In the genomic region with DNA sequence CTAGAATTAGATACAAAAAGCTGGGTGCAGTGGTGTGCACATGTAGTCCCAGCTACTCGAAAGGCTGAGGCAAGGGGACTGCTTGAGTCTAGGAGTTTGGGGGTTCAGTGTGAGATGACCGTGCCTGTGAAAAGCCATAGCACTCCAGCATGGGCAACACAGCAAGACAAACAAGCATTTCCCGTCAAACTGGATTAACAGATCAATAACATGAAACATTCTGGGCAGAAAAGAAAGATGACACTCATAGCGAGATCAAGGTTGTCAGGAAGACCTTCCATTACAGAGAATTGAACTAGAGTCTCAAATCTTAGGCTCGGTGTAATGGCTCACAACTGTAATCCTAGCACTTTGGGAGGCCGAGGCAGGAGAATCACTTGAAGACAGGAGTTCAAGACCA, we compare ENCODE assay signal across 24 cellular contexts.
"Had no signal": no experiment of that assay in that cellular context is flagged by ENCODE, and none has a peak within 500 bp of the region (broad histone marks: within the 10 kb centered on the region; RNA-seq: fewer than 3 reads in every experiment).

No MANE protein-coding gene starts in this region.

- H3K9me3 Mint-ChIP-seq: dendritic cell treated with granulocyte-macrophage colony-stimulating factor and Interleukin-4, amounts not matched to agents 40 ng/mL and 50 ng/mL, for 4 days; naive B cell; natural killer cell treated with Interleukin-12 subunit alpha and Interleukin-12 subunit beta and Interleukin-15 and Interleukin-18, amount 100 ng/mL, for 72 hours; neural progenitor cell; stimulated activated naive B cell treated with anti-CD40 and anti-IgM and Interleukin-4, amounts not matched to agents 10 μg/mL and 1 μg/mL and 100 μg/mL, for 72 hours; stimulated activated naive CD8-positive, alpha-beta T cell treated with anti-CD3 and anti-CD28 coated beads, Interleukin-15, Interleukin-2, amounts not matched to agents 100 ng/mL and 50 ng/mL, for 24 hours had no signal

- H3K4me1 Mint-ChIP-seq: mesothelial cell of epicardium, neural progenitor cell had no signal

- H3K4me3 ChIP-seq: colonic mucosa, esophagus squamous epithelium, mucosa of descending colon, neural progenitor cell, prostate gland, right atrium auricular region, sigmoid colon, thoracic aorta, transverse colon, vagina had no signal

- H3K27ac Mint-ChIP-seq: dendritic cell treated with granulocyte-macrophage colony-stimulating factor and Interleukin-4, amounts not matched to agents 40 ng/mL and 50 ng/mL, for 4 days; mesothelial cell of epicardium; neural progenitor cell; stimulated activated naive B cell treated with anti-CD40 and anti-IgM and Interleukin-4, amounts not matched to agents 10 μg/mL and 1 μg/mL and 100 μg/mL, for 72 hours; stimulated activated naive CD8-positive, alpha-beta T cell treated with anti-CD3 and anti-CD28 coated beads, Interleukin-15, Interleukin-2, amounts not matched to agents 100 ng/mL and 50 ng/mL, for 24 hours had no signal

- DNase-seq: colonic mucosa; effector CD8-positive, alpha-beta T cell; erythroblast; esophagus squamous epithelium; head of caudate nucleus; mesenchymal stem cell; mucosa of descending colon; naive B cell; sigmoid colon; stimulated activated CD4-positive, alpha-beta T cell treated with anti-CD3 and anti-CD28 coated beads, Interleukin-4, amount 100 ng/mL, for 4 hours; stimulated activated naive B cell treated with anti-CD40 and anti-IgM and Interleukin-4, amounts not matched to agents 10 μg/mL and 1 μg/mL and 100 μg/mL, for 72 hours; transverse colon had no signal

- H3K4me3 Mint-ChIP-seq: dendritic cell treated with granulocyte-macrophage colony-stimulating factor and Interleukin-4, amounts not matched to agents 40 ng/mL and 50 ng/mL, for 4 days; mesothelial cell of epicardium; naive B cell; natural killer cell treated with Interleukin-12 subunit alpha and Interleukin-12 subunit beta and Interleukin-15 and Interleukin-18, amount 100 ng/mL, for 72 hours; neural progenitor cell; stimulated activated naive B cell treated with anti-CD40 and anti-IgM and Interleukin-4, amounts not matched to agents 10 μg/mL and 1 μg/mL and 100 μg/mL, for 72 hours; stimulated activated naive CD8-positive, alpha-beta T cell treated with anti-CD3 and anti-CD28 coated beads, Interleukin-15, Interleukin-2, amounts not matched to agents 100 ng/mL and 50 ng/mL, for 24 hours had no signal

- H3K27me3 ChIP-seq: colonic mucosa, esophagus squamous epithelium, neural progenitor cell, right atrium auricular region, sigmoid colon, transverse colon, vagina had no signal

- H3K36me3 ChIP-seq: colonic mucosa, prostate gland had no signal

- FAIRE-seq: frontal cortex, keratinocyte had no signal

- H3K27me3 Mint-ChIP-seq: dendritic cell treated with granulocyte-macrophage colony-stimulating factor and Interleukin-4, amounts not matched to agents 40 ng/mL and 50 ng/mL, for 4 days; naive B cell; natural killer cell treated with Interleukin-12 subunit alpha and Interleukin-12 subunit beta and Interleukin-15 and Interleukin-18, amount 100 ng/mL, for 72 hours; stimulated activated naive B cell treated with anti-CD40 and anti-IgM and Interleukin-4, amounts not matched to agents 10 μg/mL and 1 μg/mL and 100 μg/mL, for 72 hours; stimulated activated naive CD8-positive, alpha-beta T cell treated with anti-CD3 and anti-CD28 coated beads, Interleukin-15, Interleukin-2, amounts not matched to agents 100 ng/mL and 50 ng/mL, for 24 hours had no signal

- H3K79me2 ChIP-seq: parathyroid adenoma had no signal

- H3K9ac ChIP-seq: neural progenitor cell, parathyroid adenoma had no signal

- H2AFZ ChIP-seq: neural progenitor cell, parathyroid adenoma had no signal

- H3K27ac ChIP-seq: colonic mucosa, esophagus squamous epithelium, neural progenitor cell, parathyroid adenoma, prostate gland, right atrium auricular region, sigmoid colon, thoracic aorta, transverse colon, vagina had no signal

- H3K9me3 ChIP-seq: colonic mucosa, esophagus squamous epithelium, mucosa of descending colon, prostate gland, right atrium auricular region, sigmoid colon, thoracic aorta, transverse colon, vagina had no signal

- H3K4me2 ChIP-seq: neural progenitor cell had no signal

- H3K4me1 ChIP-seq: colonic mucosa, esophagus squamous epithelium, neural progenitor cell, parathyroid adenoma, prostate gland, right atrium auricular region, sigmoid colon, transverse colon, vagina had no signal

- ATAC-seq: mucosa of descending colon; natural killer cell treated with Interleukin-12 subunit alpha and Interleukin-12 subunit beta and Interleukin-15 and Interleukin-18, amount 100 ng/mL, for 72 hours; stimulated activated naive B cell treated with anti-CD40 and anti-IgM and Interleukin-4, amounts not matched to agents 10 μg/mL and 1 μg/mL and 100 μg/mL, for 72 hours had no signal
